ENCODE assay signal across 14 cellular contexts in the genomic region with DNA sequence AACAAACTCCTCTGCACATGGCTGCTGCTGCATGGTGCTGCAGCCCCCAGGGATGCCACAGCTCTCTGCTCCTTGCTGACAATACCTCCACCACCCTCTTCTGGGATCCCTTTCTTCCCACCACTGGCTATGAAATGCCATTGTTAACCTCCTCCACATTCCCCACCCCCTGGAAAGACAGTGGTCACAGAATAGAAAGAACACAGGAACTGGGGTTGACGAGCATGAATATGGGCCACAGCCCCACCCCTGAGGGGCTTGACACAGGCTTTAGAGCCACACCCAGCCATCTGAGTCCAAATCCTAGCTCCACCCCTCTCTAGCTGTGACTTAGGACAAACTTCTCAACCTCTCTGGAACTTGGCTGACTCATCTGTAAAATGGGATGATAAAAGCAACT. TPM values are rescaled to one million over a fixed set of nuclear protein-coding genes. Genes with fewer than 3 reads are reported as not detected.
DNase-seq lines count a peak whose midpoint lies in the region; ATAC-seq and TF ChIP-seq lines count a peak whose summit lies in the region.
"Had no signal": no experiment of that assay in that cellular context is flagged by ENCODE, and none has a peak within 500 bp of the region (broad histone marks: within the 10 kb centered on the region; RNA-seq: fewer than 3 reads in every experiment).

No MANE protein-coding gene starts in this region.

- H3K4me2 ChIP-seq in PC-3 (ENCODE audit: low read length) = no peak overlapping the region

- H3F3A ChIP-seq in PC-3 (ENCODE audit: low read length, unreplicated experiment) = no peaks in the 10 kb centered on the region

- CTCF ChIA-PET in activated CD8-positive, alpha-beta memory T cell treated with anti-CD3 and anti-CD28 coated beads, Interleukin-2, amount 10 ng/mL, durations not matched to agents 7 days and 5 days (lab: Charles Lee) = interaction anchor here (1.2 to 7.3 kb wide), 4 partner anchors 8 to 33 kb away, joined by 4 to 41 read pairs (median 11); no protein-coding TSS in a partner anchor
- CTCF ChIA-PET in PC-3 (lab: Charles Lee) = no interaction called here

- BruUV-seq in PC-3 (replicated peaks; lab: Mats Ljungman, UMichigan) = no TSS peak

- peaks cover 11% of the 10 kb centered on the region for H3K4me1 ChIP-seq in PC-3 (ENCODE audit: insufficient read depth, low read length)
- H3K4me1 ChIP-seq: HAP-1 had no signal

- H4K20me1 ChIP-seq in PC-3 (ENCODE audit: low read length) = no peaks in the 10 kb centered on the region

- no peaks in the 10 kb centered on the region for H3K9me3 ChIP-seq in PC-3 (ENCODE audit: low read length)
- H3K9me3 ChIP-seq: HAP-1 had no signal

- peak; percentile 28 for ATAC-seq in activated CD8-positive, alpha-beta memory T cell treated with anti-CD3 and anti-CD28 coated beads, Interleukin-2, amount 10 ng/mL, durations not matched to agents 7 days and 5 days
- ATAC-seq in PC-3 = no peak
- ATAC-seq in GM21381 (IDR thresholded peaks at IDR 0.05; ENCODE audit: unreplicated experiment) = no peak

- no peak overlapping the region for H3K27ac ChIP-seq in PC-3 (ENCODE audit: low read length)
- H3K27ac ChIP-seq: cardiac muscle cell had no signal

- POLR2A ChIA-PET in PC-3 (lab: Charles Lee; ENCODE audit: unreplicated experiment) = no interaction called here

- H3K4me1 Mint-ChIP-seq in activated CD8-positive, alpha-beta memory T cell treated with anti-CD3 and anti-CD28 coated beads, Interleukin-2, amount 10 ng/mL, durations not matched to agents 7 days and 5 days = peaks cover 62% of the 10 kb centered on the region
- H3K4me1 Mint-ChIP-seq in glutamatergic neuron (ENCODE audit: low read depth, unreplicated experiment) = peaks cover 38% of the 10 kb centered on the region
- H3K4me1 Mint-ChIP-seq in osteocyte (ENCODE audit: unreplicated experiment) = no peaks in the 10 kb centered on the region

- peaks cover 20% of the 10 kb centered on the region for H3K27me3 Mint-ChIP-seq in activated CD8-positive, alpha-beta memory T cell treated with anti-CD3 and anti-CD28 coated beads, Interleukin-2, amount 10 ng/mL, durations not matched to agents 7 days and 5 days
- H3K27me3 Mint-ChIP-seq in glutamatergic neuron (ENCODE audit: unreplicated experiment) (peaks cover 10% of the 10 kb centered on the region), osteocyte (ENCODE audit: unreplicated experiment) (no peaks in the 10 kb centered on the region)

- no peak overlapping the region for H3K9ac ChIP-seq in PC-3 (ENCODE audit: low read length)

- H3K4me3 ChIP-seq in PC-3 (ENCODE audit: low read length) = no peak overlapping the region
- H3K4me3 ChIP-seq: cardiac muscle cell, HAP-1 had no signal

- peaks cover 9% of the 10 kb centered on the region for H3K36me3 Mint-ChIP-seq in activated CD8-positive, alpha-beta memory T cell treated with anti-CD3 and anti-CD28 coated beads, Interleukin-2, amount 10 ng/mL, durations not matched to agents 7 days and 5 days
- H3K36me3 Mint-ChIP-seq in glutamatergic neuron (ENCODE audit: unreplicated experiment) (no peaks in the 10 kb centered on the region), osteocyte (ENCODE audit: unreplicated experiment) (no peaks in the 10 kb centered on the region)
- H3K36me3 Mint-ChIP-seq: stimulated activated naive B cell treated with anti-CD40 and anti-IgM and Interleukin-4, amounts not matched to agents 10 μg/mL and 1 μg/mL and 100 μg/mL, for 72 hours had no signal

- no peaks in the 10 kb centered on the region for H3K79me2 ChIP-seq in PC-3 (ENCODE audit: low read length)

- no peaks in the 10 kb centered on the region for H3K9me2 ChIP-seq in PC-3 (replicated peaks; ENCODE audit: low read length)

- H3K27me3 ChIP-seq in PC-3 (ENCODE audit: low read length) = no peaks in the 10 kb centered on the region
- H3K27me3 ChIP-seq: cardiac muscle cell had no signal

- no peak overlapping the region for H3K4me3 Mint-ChIP-seq in activated CD8-positive, alpha-beta memory T cell treated with anti-CD3 and anti-CD28 coated beads, Interleukin-2, amount 10 ng/mL, durations not matched to agents 7 days and 5 days
- H3K4me3 Mint-ChIP-seq in glutamatergic neuron (ENCODE audit: unreplicated experiment) = peak overlapping the region; percentile 11
- H3K4me3 Mint-ChIP-seq in osteocyte (ENCODE audit: unreplicated experiment) = no peak overlapping the region

- TF ChIP-seq CTCF in PC-3 (conservative IDR thresholded peaks at IDR 0.05; ENCODE audit: low read depth, low read length) (no peak), glutamatergic neuron (IDR thresholded peaks at IDR 0.05; ENCODE audit: partially characterized antibody, unreplicated experiment) (no peak), osteocyte (IDR thresholded peaks at IDR 0.05) (no peak)

- intact Hi-C loops in PC-3 (cut with micrococcal nuclease) = no loop called here

- DNase-seq in activated CD8-positive, alpha-beta memory T cell treated with anti-CD3 and anti-CD28 coated beads, Interleukin-2, amount 10 ng/mL, durations not matched to agents 7 days and 5 days = peak; percentile 62
- no peak for DNase-seq in activated CD8-positive, alpha-beta memory T cell treated with anti-CD3 and anti-CD28 coated beads for 24 hours
- DNase-seq in PC-3 = peak; percentile 21
- no peak for DNase-seq in glutamatergic neuron
- peak; percentile 19 for DNase-seq in osteocyte (ENCODE audit: extremely low spot score, unreplicated experiment)
- DNase-seq in MV-4-11 (lab: John Stamatoyannopoulos, UW) = no peak
- no peak for DNase-seq in activated gamma-delta T cell (lab: John Stamatoyannopoulos, UW)
- DNase-seq: foreskin melanocyte; stimulated activated CD4-positive, alpha-beta T cell treated with anti-CD3 and anti-CD28 coated beads, Interleukin-4, amount 100 ng/mL, for 1 hour; stimulated activated naive B cell treated with anti-CD40 and anti-IgM and Interleukin-4, amounts not matched to agents 10 μg/mL and 1 μg/mL and 100 μg/mL, for 72 hours had no signal

- no peak overlapping the region for H2AFZ ChIP-seq in PC-3 (ENCODE audit: low read length)

- H3K9me3 Mint-ChIP-seq in activated CD8-positive, alpha-beta memory T cell treated with anti-CD3 and anti-CD28 coated beads, Interleukin-2, amount 10 ng/mL, durations not matched to agents 7 days and 5 days (ENCODE audit: low read depth) = no peaks in the 10 kb centered on the region
- peaks cover 11% of the 10 kb centered on the region for H3K9me3 Mint-ChIP-seq in glutamatergic neuron (ENCODE audit: unreplicated experiment)
- no peaks in the 10 kb centered on the region for H3K9me3 Mint-ChIP-seq in osteocyte (ENCODE audit: unreplicated experiment)

- H3K36me3 ChIP-seq in PC-3 (ENCODE audit: low read depth, low read length) = no peaks in the 10 kb centered on the region
- H3K36me3 ChIP-seq: cardiac muscle cell, HAP-1 had no signal

- peak overlapping the region; percentile 77 for H3K27ac Mint-ChIP-seq in activated CD8-positive, alpha-beta memory T cell treated with anti-CD3 and anti-CD28 coated beads, Interleukin-2, amount 10 ng/mL, durations not matched to agents 7 days and 5 days
- H3K27ac Mint-ChIP-seq in glutamatergic neuron (ENCODE audit: unreplicated experiment) = no peak overlapping the region
- H3K27ac Mint-ChIP-seq in osteocyte (ENCODE audit: unreplicated experiment) = no peak overlapping the region

RNA-seq across cellular contexts. Expression of a gene that starts 47.3 kb away (rescaled TPM):
- 1 to 10 TPM; 2.1 to 2.3 TPM for total RNA-seq in activated CD8-positive, alpha-beta memory T cell treated with anti-CD3 and anti-CD28 coated beads, Interleukin-2, amount 10 ng/mL, durations not matched to agents 7 days and 5 days
- total RNA-seq in PC-3 (2014; rRNA removed) = 0.12 and 0.47 TPM in 2 replicates
- 27.7 TPM for total RNA-seq in glutamatergic neuron (ENCODE audit: unreplicated experiment)
- not detected in 2 replicates for total RNA-seq in osteocyte
- total RNA-seq: M059J had no signal

Comparison
In these comparisons a context has a peak if more than half of its experiments do, and no peak if none do; other contexts are left out.
1. DNase-seq: peak in activated CD8-positive, alpha-beta memory T cell treated with anti-CD3 and anti-CD28 coated beads, Interleukin-2, amount 10 ng/mL, durations not matched to agents 7 days and 5 days (single experiment), PC-3 (single experiment) and osteocyte (single experiment); none in activated CD8-positive, alpha-beta memory T cell treated with anti-CD3 and anti-CD28 coated beads for 24 hours (single experiment), glutamatergic neuron (single experiment), MV-4-11 (single experiment) and activated gamma-delta T cell (single experiment).